Comparison of ENCODE assay signal across 22 cellular contexts in the genomic region with DNA sequence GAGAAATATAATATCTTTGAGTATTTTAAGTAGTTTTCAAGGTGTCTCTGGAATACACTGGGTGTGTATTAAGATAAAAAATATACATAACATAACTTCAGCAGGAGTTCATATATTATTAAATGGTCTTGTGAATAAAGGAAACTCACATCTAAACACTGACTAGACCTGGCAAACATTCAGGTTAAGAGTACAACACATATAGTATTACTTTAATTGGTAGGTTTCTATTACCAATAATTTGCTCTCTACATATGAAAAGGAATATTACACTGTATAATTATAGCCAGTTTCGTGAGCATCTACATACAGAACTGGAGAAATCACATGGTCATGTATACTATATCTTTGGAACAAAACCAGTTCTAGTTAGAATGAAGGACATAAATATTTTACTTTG.
"Had no signal": no experiment of that assay in that cellular context is flagged by ENCODE, and none has a peak within 500 bp of the region (broad histone marks: within the 10 kb centered on the region; RNA-seq: fewer than 3 reads in every experiment).

No MANE protein-coding gene starts in this region.

- H3K4me2 ChIP-seq: KMS-11 had no signal

- H3K27ac ChIP-seq: HL-60, KMS-11, SJSA1, SK-N-MC had no signal

- H3K9me3 Mint-ChIP-seq: IgD-negative memory B cell had no signal

- H3K27ac Mint-ChIP-seq: IgD-negative memory B cell had no signal

- H3K36me3 Mint-ChIP-seq: IgD-negative memory B cell had no signal

- H3K4me3 Mint-ChIP-seq: IgD-negative memory B cell had no signal

- DNase-seq: MG63, NCI-H1092, NCI-H1105 treated with DMSO at 0.1 percent for 48 hours, NCI-H1417 treated with DMSO at 0.1 percent for 48 hours, NCI-H146, NCI-H1694 treated with DMSO at 0.1 percent for 48 hours, NCI-H1930, NCI-H2171, NCI-H226, NCI-H446, NCI-H510A, NCI-H526, NCI-H82, Right ventricle myocardium superior, RPMI8226, SIG-M5 had no signal

- H3K27me3 Mint-ChIP-seq: IgD-negative memory B cell had no signal

- H3K27me3 ChIP-seq: MG63, SJSA1 had no signal

- H3K9ac ChIP-seq: KMS-11 had no signal

- H3K9me3 ChIP-seq: MG63, SJSA1 had no signal

- H3K4me3 ChIP-seq: K562, MG63, SJSA1, SK-N-MC had no signal
